In the genomic region with DNA sequence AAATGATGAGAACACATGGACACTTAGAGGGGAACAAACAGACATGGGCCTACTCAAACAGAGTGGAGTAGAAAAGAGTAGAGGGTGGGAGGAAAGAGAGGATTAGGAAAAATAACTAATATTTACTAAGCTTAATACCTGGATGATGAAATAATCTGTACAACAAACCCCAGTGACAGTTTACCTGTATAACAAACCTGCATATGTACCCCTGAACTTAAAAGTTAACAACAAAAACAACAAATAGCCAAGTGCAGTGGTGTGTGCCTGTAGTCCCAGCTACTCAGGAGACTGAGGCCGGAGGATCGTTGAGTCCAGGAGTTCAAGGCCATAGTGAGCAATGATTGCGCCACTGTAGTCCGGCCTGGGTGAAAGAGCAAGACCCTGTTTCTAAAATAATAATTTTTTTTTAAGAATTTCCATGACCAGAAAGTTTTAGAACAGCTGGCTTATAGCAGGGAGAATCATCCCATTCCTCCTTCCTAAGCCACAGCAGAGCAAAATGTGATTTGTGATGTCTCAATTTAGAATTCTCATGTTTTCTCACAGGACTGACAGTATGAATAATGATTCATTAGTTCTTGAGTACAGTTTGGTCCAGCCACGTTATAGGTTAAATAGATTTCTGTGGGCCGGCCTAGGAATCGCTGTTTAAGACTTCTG, we compare ENCODE assay signal across 1 cellular context.
A peak's percentile ranks its signal among the peaks of the same experiment; 100 is the strongest.
TF ChIP-seq lines count a peak whose summit lies in the region.

No MANE protein-coding gene starts in this region.

TF ChIP-seq in HepG2, 621 proteins besides CTCF, POLR2A, EP300 and RAD21 (continued from another document and continues in another):
- TF ChIP-seq, protein P1, sequence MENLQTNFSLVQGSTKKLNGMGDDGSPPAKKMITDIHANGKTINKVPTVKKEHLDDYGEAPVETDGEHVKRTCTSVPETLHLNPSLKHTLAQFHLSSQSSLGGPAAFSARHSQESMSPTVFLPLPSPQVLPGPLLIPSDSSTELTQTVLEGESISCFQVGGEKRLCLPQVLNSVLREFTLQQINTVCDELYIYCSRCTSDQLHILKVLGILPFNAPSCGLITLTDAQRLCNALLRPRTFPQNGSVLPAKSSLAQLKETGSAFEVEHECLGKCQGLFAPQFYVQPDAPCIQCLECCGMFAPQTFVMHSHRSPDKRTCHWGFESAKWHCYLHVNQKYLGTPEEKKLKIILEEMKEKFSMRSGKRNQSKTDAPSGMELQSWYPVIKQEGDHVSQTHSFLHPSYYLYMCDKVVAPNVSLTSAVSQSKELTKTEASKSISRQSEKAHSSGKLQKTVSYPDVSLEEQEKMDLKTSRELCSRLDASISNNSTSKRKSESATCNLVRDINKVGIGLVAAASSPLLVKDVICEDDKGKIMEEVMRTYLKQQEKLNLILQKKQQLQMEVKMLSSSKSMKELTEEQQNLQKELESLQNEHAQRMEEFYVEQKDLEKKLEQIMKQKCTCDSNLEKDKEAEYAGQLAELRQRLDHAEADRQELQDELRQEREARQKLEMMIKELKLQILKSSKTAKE (CRISPR knock-in tag; IDR thresholded peaks at IDR 0.05; ENCODE audit: borderline replicate concordance): no peak
- TF ChIP-seq HDAC2 (CRISPR knock-in tag; IDR thresholded peaks at IDR 0.05): peak; percentile 87
- no peak for TF ChIP-seq RBM22 (optimal IDR thresholded peaks at IDR 0.05; ENCODE audit: low read length)
- TF ChIP-seq ZNF557 (CRISPR knock-in tag; IDR thresholded peaks at IDR 0.05): no peak
- no peak for TF ChIP-seq SATB2 (CRISPR knock-in tag; IDR thresholded peaks at IDR 0.05)
- TF ChIP-seq, protein P2, sequence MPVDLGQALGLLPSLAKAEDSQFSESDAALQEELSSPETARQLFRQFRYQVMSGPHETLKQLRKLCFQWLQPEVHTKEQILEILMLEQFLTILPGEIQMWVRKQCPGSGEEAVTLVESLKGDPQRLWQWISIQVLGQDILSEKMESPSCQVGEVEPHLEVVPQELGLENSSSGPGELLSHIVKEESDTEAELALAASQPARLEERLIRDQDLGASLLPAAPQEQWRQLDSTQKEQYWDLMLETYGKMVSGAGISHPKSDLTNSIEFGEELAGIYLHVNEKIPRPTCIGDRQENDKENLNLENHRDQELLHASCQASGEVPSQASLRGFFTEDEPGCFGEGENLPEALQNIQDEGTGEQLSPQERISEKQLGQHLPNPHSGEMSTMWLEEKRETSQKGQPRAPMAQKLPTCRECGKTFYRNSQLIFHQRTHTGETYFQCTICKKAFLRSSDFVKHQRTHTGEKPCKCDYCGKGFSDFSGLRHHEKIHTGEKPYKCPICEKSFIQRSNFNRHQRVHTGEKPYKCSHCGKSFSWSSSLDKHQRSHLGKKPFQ (CRISPR knock-in tag; IDR thresholded peaks at IDR 0.05; ENCODE audit: insufficient replicate concordance): no peak
- TF ChIP-seq ZNF33A (CRISPR knock-in tag; IDR thresholded peaks at IDR 0.05; ENCODE audit: borderline replicate concordance): no peak
- no peak for TF ChIP-seq NFYC (CRISPR knock-in tag; IDR thresholded peaks at IDR 0.05)
- TF ChIP-seq ZBTB20 (CRISPR knock-in tag; IDR thresholded peaks at IDR 0.05; ENCODE audit: borderline replicate concordance, low read depth): no peak; the same call in 1 of the 2 replicates
- TF ChIP-seq, protein P3, sequence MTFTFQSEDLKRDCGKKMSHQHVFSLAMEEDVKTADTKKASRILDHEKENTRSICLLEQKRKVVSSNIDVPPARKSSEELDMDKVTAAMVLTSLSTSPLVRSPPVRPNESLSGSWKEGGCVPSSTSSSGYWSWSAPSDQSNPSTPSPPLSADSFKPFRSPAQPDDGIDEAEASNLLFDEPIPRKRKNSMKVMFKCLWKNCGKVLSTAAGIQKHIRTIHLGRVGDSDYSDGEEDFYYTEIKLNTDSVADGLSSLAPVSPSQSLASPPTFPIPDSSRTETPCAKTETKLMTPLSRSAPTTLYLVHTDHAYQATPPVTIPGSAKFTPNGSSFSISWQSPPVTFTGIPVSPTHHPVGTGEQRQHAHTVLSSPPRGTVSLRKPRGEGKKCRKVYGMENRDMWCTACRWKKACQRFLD (CRISPR knock-in tag; IDR thresholded peaks at IDR 0.05; ENCODE audit: borderline replicate concordance): no peak; the same call in 1 of the 2 replicates
- TF ChIP-seq ZFP82 (CRISPR knock-in tag; IDR thresholded peaks at IDR 0.05; ENCODE audit: borderline replicate concordance): 0 out of 2 replicates have a peak, but pooled peaks have one; percentile 40
- TF ChIP-seq SP4 (CRISPR knock-in tag; IDR thresholded peaks at IDR 0.05): no peak
- no peak for TF ChIP-seq IRX3 (CRISPR knock-in tag; IDR thresholded peaks at IDR 0.05; ENCODE audit: borderline replicate concordance, low read depth)
- 0 out of 2 replicates have a peak, but pooled peaks have one; percentile 27 for TF ChIP-seq MEIS2 (CRISPR knock-in tag; IDR thresholded peaks at IDR 0.05)
- TF ChIP-seq, protein P4, sequence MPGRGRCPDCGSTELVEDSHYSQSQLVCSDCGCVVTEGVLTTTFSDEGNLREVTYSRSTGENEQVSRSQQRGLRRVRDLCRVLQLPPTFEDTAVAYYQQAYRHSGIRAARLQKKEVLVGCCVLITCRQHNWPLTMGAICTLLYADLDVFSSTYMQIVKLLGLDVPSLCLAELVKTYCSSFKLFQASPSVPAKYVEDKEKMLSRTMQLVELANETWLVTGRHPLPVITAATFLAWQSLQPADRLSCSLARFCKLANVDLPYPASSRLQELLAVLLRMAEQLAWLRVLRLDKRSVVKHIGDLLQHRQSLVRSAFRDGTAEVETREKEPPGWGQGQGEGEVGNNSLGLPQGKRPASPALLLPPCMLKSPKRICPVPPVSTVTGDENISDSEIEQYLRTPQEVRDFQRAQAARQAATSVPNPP (CRISPR knock-in tag; IDR thresholded peaks at IDR 0.05): no peak
- no peak for TF ChIP-seq YY1 (IDR thresholded peaks at IDR 0.05; ENCODE audit: insufficient read depth, insufficient replicate concordance, low read depth, low read length)
- TF ChIP-seq TGIF2 (CRISPR knock-in tag; IDR thresholded peaks at IDR 0.05): no peak
- TF ChIP-seq MED13 (CRISPR knock-in tag; IDR thresholded peaks at IDR 0.05): no peak; the same call in 1 of the 2 replicates
- TF ChIP-seq, protein P5, sequence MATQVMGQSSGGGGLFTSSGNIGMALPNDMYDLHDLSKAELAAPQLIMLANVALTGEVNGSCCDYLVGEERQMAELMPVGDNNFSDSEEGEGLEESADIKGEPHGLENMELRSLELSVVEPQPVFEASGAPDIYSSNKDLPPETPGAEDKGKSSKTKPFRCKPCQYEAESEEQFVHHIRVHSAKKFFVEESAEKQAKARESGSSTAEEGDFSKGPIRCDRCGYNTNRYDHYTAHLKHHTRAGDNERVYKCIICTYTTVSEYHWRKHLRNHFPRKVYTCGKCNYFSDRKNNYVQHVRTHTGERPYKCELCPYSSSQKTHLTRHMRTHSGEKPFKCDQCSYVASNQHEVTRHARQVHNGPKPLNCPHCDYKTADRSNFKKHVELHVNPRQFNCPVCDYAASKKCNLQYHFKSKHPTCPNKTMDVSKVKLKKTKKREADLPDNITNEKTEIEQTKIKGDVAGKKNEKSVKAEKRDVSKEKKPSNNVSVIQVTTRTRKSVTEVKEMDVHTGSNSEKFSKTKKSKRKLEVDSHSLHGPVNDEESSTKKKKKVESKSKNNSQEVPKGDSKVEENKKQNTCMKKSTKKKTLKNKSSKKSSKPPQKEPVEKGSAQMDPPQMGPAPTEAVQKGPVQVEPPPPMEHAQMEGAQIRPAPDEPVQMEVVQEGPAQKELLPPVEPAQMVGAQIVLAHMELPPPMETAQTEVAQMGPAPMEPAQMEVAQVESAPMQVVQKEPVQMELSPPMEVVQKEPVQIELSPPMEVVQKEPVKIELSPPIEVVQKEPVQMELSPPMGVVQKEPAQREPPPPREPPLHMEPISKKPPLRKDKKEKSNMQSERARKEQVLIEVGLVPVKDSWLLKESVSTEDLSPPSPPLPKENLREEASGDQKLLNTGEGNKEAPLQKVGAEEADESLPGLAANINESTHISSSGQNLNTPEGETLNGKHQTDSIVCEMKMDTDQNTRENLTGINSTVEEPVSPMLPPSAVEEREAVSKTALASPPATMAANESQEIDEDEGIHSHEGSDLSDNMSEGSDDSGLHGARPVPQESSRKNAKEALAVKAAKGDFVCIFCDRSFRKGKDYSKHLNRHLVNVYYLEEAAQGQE (IDR thresholded peaks at IDR 0.05; ENCODE audit: borderline replicate concordance in 1 of 2, low read depth in 1 of 2, low read length in 2 of 2): 0 out of 4 replicates have a peak, but pooled peaks of 1 of the 2 experiments have one; percentile 21
- TF ChIP-seq, protein P6, sequence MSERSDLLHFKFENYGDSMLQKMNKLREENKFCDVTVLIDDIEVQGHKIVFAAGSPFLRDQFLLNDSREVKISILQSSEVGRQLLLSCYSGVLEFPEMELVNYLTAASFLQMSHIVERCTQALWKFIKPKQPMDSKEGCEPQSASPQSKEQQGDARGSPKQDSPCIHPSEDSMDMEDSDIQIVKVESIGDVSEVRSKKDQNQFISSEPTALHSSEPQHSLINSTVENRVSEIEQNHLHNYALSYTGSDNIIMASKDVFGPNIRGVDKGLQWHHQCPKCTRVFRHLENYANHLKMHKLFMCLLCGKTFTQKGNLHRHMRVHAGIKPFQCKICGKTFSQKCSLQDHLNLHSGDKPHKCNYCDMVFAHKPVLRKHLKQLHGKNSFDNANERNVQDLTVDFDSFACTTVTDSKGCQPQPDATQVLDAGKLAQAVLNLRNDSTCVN (CRISPR knock-in tag; IDR thresholded peaks at IDR 0.05; ENCODE audit: borderline replicate concordance): peak; percentile 69; the same call in 1 of the 2 replicates
- TF ChIP-seq, protein P7, sequence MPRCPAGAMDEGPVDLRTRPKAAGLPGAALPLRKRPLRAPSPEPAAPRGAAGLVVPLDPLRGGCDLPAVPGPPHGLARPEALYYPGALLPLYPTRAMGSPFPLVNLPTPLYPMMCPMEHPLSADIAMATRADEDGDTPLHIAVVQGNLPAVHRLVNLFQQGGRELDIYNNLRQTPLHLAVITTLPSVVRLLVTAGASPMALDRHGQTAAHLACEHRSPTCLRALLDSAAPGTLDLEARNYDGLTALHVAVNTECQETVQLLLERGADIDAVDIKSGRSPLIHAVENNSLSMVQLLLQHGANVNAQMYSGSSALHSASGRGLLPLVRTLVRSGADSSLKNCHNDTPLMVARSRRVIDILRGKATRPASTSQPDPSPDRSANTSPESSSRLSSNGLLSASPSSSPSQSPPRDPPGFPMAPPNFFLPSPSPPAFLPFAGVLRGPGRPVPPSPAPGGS (CRISPR knock-in tag; IDR thresholded peaks at IDR 0.05): no peak
- no peak for TF ChIP-seq HMGA1 (CRISPR knock-in tag; conservative IDR thresholded peaks at IDR 0.05)
- TF ChIP-seq, protein P8, sequence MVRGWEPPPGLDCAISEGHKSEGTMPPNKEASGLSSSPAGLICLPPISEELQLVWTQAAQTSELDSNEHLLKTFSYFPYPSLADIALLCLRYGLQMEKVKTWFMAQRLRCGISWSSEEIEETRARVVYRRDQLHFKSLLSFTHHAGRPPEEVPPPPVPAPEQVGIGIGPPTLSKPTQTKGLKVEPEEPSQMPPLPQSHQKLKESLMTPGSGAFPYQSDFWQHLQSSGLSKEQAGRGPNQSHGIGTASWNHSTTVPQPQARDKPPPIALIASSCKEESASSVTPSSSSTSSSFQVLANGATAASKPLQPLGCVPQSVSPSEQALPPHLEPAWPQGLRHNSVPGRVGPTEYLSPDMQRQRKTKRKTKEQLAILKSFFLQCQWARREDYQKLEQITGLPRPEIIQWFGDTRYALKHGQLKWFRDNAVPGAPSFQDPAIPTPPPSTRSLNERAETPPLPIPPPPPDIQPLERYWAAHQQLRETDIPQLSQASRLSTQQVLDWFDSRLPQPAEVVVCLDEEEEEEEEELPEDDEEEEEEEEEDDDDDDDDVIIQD (CRISPR knock-in tag; IDR thresholded peaks at IDR 0.05; ENCODE audit: low read depth): peak; percentile 42; the same call in 1 of the 2 replicates
- TF ChIP-seq SAP130 (CRISPR knock-in tag; IDR thresholded peaks at IDR 0.05; ENCODE audit: low read depth): no peak; the same call in none of the 2 replicates
- TF ChIP-seq, protein P9, sequence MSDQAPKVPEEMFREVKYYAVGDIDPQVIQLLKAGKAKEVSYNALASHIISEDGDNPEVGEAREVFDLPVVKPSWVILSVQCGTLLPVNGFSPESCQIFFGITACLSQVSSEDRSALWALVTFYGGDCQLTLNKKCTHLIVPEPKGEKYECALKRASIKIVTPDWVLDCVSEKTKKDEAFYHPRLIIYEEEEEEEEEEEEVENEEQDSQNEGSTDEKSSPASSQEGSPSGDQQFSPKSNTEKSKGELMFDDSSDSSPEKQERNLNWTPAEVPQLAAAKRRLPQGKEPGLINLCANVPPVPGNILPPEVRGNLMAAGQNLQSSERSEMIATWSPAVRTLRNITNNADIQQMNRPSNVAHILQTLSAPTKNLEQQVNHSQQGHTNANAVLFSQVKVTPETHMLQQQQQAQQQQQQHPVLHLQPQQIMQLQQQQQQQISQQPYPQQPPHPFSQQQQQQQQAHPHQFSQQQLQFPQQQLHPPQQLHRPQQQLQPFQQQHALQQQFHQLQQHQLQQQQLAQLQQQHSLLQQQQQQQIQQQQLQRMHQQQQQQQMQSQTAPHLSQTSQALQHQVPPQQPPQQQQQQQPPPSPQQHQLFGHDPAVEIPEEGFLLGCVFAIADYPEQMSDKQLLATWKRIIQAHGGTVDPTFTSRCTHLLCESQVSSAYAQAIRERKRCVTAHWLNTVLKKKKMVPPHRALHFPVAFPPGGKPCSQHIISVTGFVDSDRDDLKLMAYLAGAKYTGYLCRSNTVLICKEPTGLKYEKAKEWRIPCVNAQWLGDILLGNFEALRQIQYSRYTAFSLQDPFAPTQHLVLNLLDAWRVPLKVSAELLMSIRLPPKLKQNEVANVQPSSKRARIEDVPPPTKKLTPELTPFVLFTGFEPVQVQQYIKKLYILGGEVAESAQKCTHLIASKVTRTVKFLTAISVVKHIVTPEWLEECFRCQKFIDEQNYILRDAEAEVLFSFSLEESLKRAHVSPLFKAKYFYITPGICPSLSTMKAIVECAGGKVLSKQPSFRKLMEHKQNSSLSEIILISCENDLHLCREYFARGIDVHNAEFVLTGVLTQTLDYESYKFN (CRISPR knock-in tag; conservative IDR thresholded peaks at IDR 0.05): peak; percentile 93
- no peak for TF ChIP-seq SAFB2 (CRISPR knock-in tag; IDR thresholded peaks at IDR 0.05; ENCODE audit: borderline replicate concordance, low read depth)
- TF ChIP-seq GATAD2A (CRISPR knock-in tag; IDR thresholded peaks at IDR 0.05): peak; percentile 96
- TF ChIP-seq, protein P10, sequence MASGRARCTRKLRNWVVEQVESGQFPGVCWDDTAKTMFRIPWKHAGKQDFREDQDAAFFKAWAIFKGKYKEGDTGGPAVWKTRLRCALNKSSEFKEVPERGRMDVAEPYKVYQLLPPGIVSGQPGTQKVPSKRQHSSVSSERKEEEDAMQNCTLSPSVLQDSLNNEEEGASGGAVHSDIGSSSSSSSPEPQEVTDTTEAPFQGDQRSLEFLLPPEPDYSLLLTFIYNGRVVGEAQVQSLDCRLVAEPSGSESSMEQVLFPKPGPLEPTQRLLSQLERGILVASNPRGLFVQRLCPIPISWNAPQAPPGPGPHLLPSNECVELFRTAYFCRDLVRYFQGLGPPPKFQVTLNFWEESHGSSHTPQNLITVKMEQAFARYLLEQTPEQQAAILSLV (CRISPR knock-in tag; IDR thresholded peaks at IDR 0.05; ENCODE audit: borderline replicate concordance): no peak
- TF ChIP-seq FOXO1 (CRISPR knock-in tag; IDR thresholded peaks at IDR 0.05): peak; percentile 68
- TF ChIP-seq ZNF83 (CRISPR knock-in tag; IDR thresholded peaks at IDR 0.05; ENCODE audit: borderline replicate concordance): no peak
- TF ChIP-seq ONECUT2 (CRISPR knock-in tag; IDR thresholded peaks at IDR 0.05): peak; percentile 63; the same call in 1 of the 2 replicates
- TF ChIP-seq RFXANK (CRISPR knock-in tag; IDR thresholded peaks at IDR 0.05): no peak
- no peak for TF ChIP-seq NCOA1 (CRISPR knock-in tag; IDR thresholded peaks at IDR 0.05)
- TF ChIP-seq NCOA2 (CRISPR knock-in tag; IDR thresholded peaks at IDR 0.05): peak; percentile 88
- no peak for TF ChIP-seq GZF1 (CRISPR knock-in tag; IDR thresholded peaks at IDR 0.05)
- TF ChIP-seq GPN1 (CRISPR knock-in tag; IDR thresholded peaks at IDR 0.05; ENCODE audit: borderline replicate concordance): no peak
- no peak for TF ChIP-seq DNMT3B (CRISPR knock-in tag; conservative IDR thresholded peaks at IDR 0.05)
- no peak for TF ChIP-seq NBN (conservative IDR thresholded peaks at IDR 0.05)
- no peak for TF ChIP-seq SIN3A (IDR thresholded peaks at IDR 0.05; ENCODE audit: borderline replicate concordance, low read depth, low read length)
- peak; percentile 94 for TF ChIP-seq PITX1 (CRISPR knock-in tag; IDR thresholded peaks at IDR 0.05)
